In genomic region chr2:100852999-100853908, GRCh38 we compare ENCODE assay signal across 18 cellular contexts. TPM values are rescaled to one million over a fixed set of nuclear protein-coding genes. Genes with fewer than 3 reads are reported as not detected.
A peak's percentile ranks its signal among the peaks of the same experiment; 100 is the strongest.
DNase-seq lines count a peak whose midpoint lies in the region; ATAC-seq, FAIRE-seq and TF ChIP-seq lines count a peak whose summit lies in the region.
"Had no signal": no experiment of that assay in that cellular context is flagged by ENCODE, and none has a peak within 500 bp of the region (broad histone marks: within the 10 kb centered on the region; RNA-seq: fewer than 3 reads in every experiment).

No MANE protein-coding gene starts in this region.

- H2AFZ ChIP-seq in K562 (ENCODE audit: low read depth, low read length) = no peak overlapping the region

- peak; percentile 25 for DNase-seq in activated naive CD4-positive, alpha-beta T cell treated with anti-CD3 and anti-CD28 coated beads for 36 hours
- DNase-seq in activated naive CD4-positive, alpha-beta T cell (lab: John Stamatoyannopoulos, UW) = no peak
- DNase-seq in NB4 (ENCODE audit: low read depth) = peak; percentile 66
- DNase-seq in K562 (ENCODE audit: extremely low read depth in 1 of 4, low spot score in 3 of 4) = no peak
- no peak for DNase-seq in nephron progenitor cell
- no peak for DNase-seq in T-helper 2 cell treated with Interferon-gamma antibody and Interleukin-4, amounts not matched to agents 5 μg/mL and 100 μg/mL, for 36 hours (ENCODE audit: low spot score)
- DNase-seq: activated gamma-delta T cell; brain microvascular endothelial cell; natural killer cell; NCI-H2171; stimulated activated CD4-positive, alpha-beta T cell treated with anti-CD3 and anti-CD28 coated beads, Interleukin-2, amount 100 ng/mL, for 48 hours; T-helper 9 cell had no signal

- TF ChIP-seq EP300 in K562 (IDR thresholded peaks at IDR 0.05; ENCODE audit: low read length) = no peak

- no peak overlapping the region for H3K4me3 Mint-ChIP-seq in activated naive CD4-positive, alpha-beta T cell treated with anti-CD3 and anti-CD28 coated beads for 36 hours
- H3K4me3 Mint-ChIP-seq in nephron progenitor cell = no peak overlapping the region
- no peak overlapping the region for H3K4me3 Mint-ChIP-seq in T-helper 2 cell treated with Interferon-gamma antibody and Interleukin-4, amounts not matched to agents 5 μg/mL and 100 μg/mL, for 36 hours
- H3K4me3 Mint-ChIP-seq: natural killer cell had no signal

- ATAC-seq in K562 (no peak; the same call in 2 of the 3 replicates), GM18498 (IDR thresholded peaks at IDR 0.05; ENCODE audit: unreplicated experiment) (no peak), HG03280 (IDR thresholded peaks at IDR 0.05; ENCODE audit: unreplicated experiment) (no peak)
- ATAC-seq: natural killer cell had no signal

- H3K9me1 ChIP-seq in K562 (ENCODE audit: control insufficient read depth, insufficient read depth, low read length) = no peaks in the 10 kb centered on the region

- WGBS in K562 (ENCODE audit: insufficient coverage, low coverage, missing lambda C conversion rate) = 7% methylated on average over 14 of the region's 14 CpGs

- intact Hi-C loops in activated naive CD4-positive, alpha-beta T cell treated with anti-CD3 and anti-CD28 coated beads for 36 hours (cut with micrococcal nuclease) = loop anchor here (1.0 kb wide), 1 partner anchor 132 kb away; no protein-coding TSS in a partner anchor
- intact Hi-C loops in K562 (cut with micrococcal nuclease) = no loop called here

- no peak for TF ChIP-seq CTCF in NB4 (IDR thresholded peaks at IDR 0.05; ENCODE audit: low read depth, low read length)
- TF ChIP-seq CTCF in K562 (IDR thresholded peaks at IDR 0.05 in 2 of 3, conservative IDR thresholded peaks at IDR 0.05 in 1 of 3; ENCODE audit: insufficient read depth in 2 of 3, low read depth in 1 of 3, low read length in 3 of 3) = no peak
- no peak for TF ChIP-seq CTCF in nephron progenitor cell (IDR thresholded peaks at IDR 0.05)

- FAIRE-seq in K562 (lab: Jason Lieb, UNC) = no peak
- FAIRE-seq: D721Med, urothelium cell line had no signal

- H3K27me3 Mint-ChIP-seq in activated naive CD4-positive, alpha-beta T cell treated with anti-CD3 and anti-CD28 coated beads for 36 hours (ENCODE audit: low read depth) = no peaks in the 10 kb centered on the region
- peaks cover 9% of the 10 kb centered on the region for H3K27me3 Mint-ChIP-seq in nephron progenitor cell (ENCODE audit: low read depth, poor library complexity)
- H3K27me3 Mint-ChIP-seq in T-helper 2 cell treated with Interferon-gamma antibody and Interleukin-4, amounts not matched to agents 5 μg/mL and 100 μg/mL, for 36 hours (ENCODE audit: low read depth) = peaks cover 2% of the 10 kb centered on the region

- H3K9me3 Mint-ChIP-seq in activated naive CD4-positive, alpha-beta T cell treated with anti-CD3 and anti-CD28 coated beads for 36 hours = no peaks in the 10 kb centered on the region
- H3K9me3 Mint-ChIP-seq in nephron progenitor cell = no peaks in the 10 kb centered on the region
- H3K9me3 Mint-ChIP-seq in T-helper 2 cell treated with Interferon-gamma antibody and Interleukin-4, amounts not matched to agents 5 μg/mL and 100 μg/mL, for 36 hours = no peaks in the 10 kb centered on the region
- H3K9me3 Mint-ChIP-seq: natural killer cell had no signal

- POLR2A ChIA-PET in K562 (lab: Yijun Ruan, JAX) = no interaction called here

- in situ Hi-C loops in K562 (cut with MboI) = no loop called here

- H3K4me1 ChIP-seq in K562 (replicated peaks in 1 of 2; ENCODE audit: control insufficient read depth in 2 of 2, insufficient read depth in 2 of 2, low read length in 2 of 2) = no peaks in the 10 kb centered on the region
- H3K4me1 ChIP-seq: left lung had no signal

- H3K79me2 ChIP-seq in K562 (ENCODE audit: control insufficient read depth, insufficient read depth, low read length) = no peaks in the 10 kb centered on the region

- no peaks in the 10 kb centered on the region for H3K36me3 ChIP-seq in K562 (ENCODE audit: control insufficient read depth, insufficient read depth, low read length)
- H3K36me3 ChIP-seq: brain microvascular endothelial cell, left lung, right atrium auricular region had no signal

- H3K36me3 Mint-ChIP-seq in activated naive CD4-positive, alpha-beta T cell treated with anti-CD3 and anti-CD28 coated beads for 36 hours (ENCODE audit: low read depth) = no peaks in the 10 kb centered on the region
- H3K36me3 Mint-ChIP-seq in nephron progenitor cell (ENCODE audit: low read depth) = no peaks in the 10 kb centered on the region
- H3K36me3 Mint-ChIP-seq in T-helper 2 cell treated with Interferon-gamma antibody and Interleukin-4, amounts not matched to agents 5 μg/mL and 100 μg/mL, for 36 hours (ENCODE audit: low read depth) = no peaks in the 10 kb centered on the region
- H3K36me3 Mint-ChIP-seq: natural killer cell had no signal

- peaks cover 15 to 47% of the 10 kb centered on the region in 2 experiments for H3K27me3 ChIP-seq in K562 (ENCODE audit: control insufficient read depth in 2 of 2, insufficient read depth in 2 of 2, low read length in 2 of 2)
- H3K27me3 ChIP-seq: brain microvascular endothelial cell, left lung, right atrium auricular region had no signal

- H3K4me3 ChIP-seq in NB4 (ENCODE audit: low read depth, low read length) = no peak overlapping the region
- no peak overlapping the region for H3K4me3 ChIP-seq in K562
- H3K4me3 ChIP-seq: left lung, right atrium auricular region had no signal

- no peaks in the 10 kb centered on the region for H3K9me3 ChIP-seq in K562 (replicated peaks; ENCODE audit: control insufficient read depth, insufficient read depth, low read depth, low read length)
- H3K9me3 ChIP-seq: left lung, right atrium auricular region had no signal

- no TSS peak for BruUV-seq in K562 (replicated peaks; lab: Mats Ljungman, UMichigan)

- H4K20me1 ChIP-seq in K562 (replicated peaks; ENCODE audit: control insufficient read depth, insufficient read depth, low read length) = no peaks in the 10 kb centered on the region

- CTCF ChIA-PET in activated naive CD4-positive, alpha-beta T cell treated with anti-CD3 and anti-CD28 coated beads for 36 hours (lab: Charles Lee) = no interaction called here
- CTCF ChIA-PET in K562 (lab: Yijun Ruan, JAX; ENCODE audit: low intra/inter-chr PET ratio) = interaction anchor here (1.2 kb wide), 1 partner anchor 131 kb away, joined by 3 read pairs; no protein-coding TSS in a partner anchor

- TF ChIP-seq POLR2A in NB4 (IDR thresholded peaks at IDR 0.05; ENCODE audit: extremely low read depth, insufficient read length) (no peak), K562 (conservative IDR thresholded peaks at IDR 0.05) (no peak)

- no peak overlapping the region for H3K27ac ChIP-seq in K562 (ENCODE audit: extremely low read depth, low read depth, low read length)
- H3K27ac ChIP-seq: brain microvascular endothelial cell, left lung, right atrium auricular region had no signal

- no peak overlapping the region for H3K9ac ChIP-seq in K562 (ENCODE audit: insufficient read depth in 1 of 2, low read depth in 2 of 2, low read length in 2 of 2)

- H3K4me1 Mint-ChIP-seq in activated naive CD4-positive, alpha-beta T cell treated with anti-CD3 and anti-CD28 coated beads for 36 hours (ENCODE audit: low read depth) = no peaks in the 10 kb centered on the region
- H3K4me1 Mint-ChIP-seq in nephron progenitor cell = peaks cover 20% of the 10 kb centered on the region
- H3K4me1 Mint-ChIP-seq in T-helper 2 cell treated with Interferon-gamma antibody and Interleukin-4, amounts not matched to agents 5 μg/mL and 100 μg/mL, for 36 hours (ENCODE audit: low read depth) = no peaks in the 10 kb centered on the region
- H3K4me1 Mint-ChIP-seq: natural killer cell had no signal

- no peak overlapping the region for H3K4me2 ChIP-seq in K562 (ENCODE audit: insufficient read depth, low read length)

- no peak for TF ChIP-seq RAD21 in K562 (CRISPR knock-in tag; conservative IDR thresholded peaks at IDR 0.05 in 1 of 2, IDR thresholded peaks at IDR 0.05 in 1 of 2)

- H3K27ac Mint-ChIP-seq in activated naive CD4-positive, alpha-beta T cell treated with anti-CD3 and anti-CD28 coated beads for 36 hours = no peak overlapping the region
- peak overlapping the region; percentile 14 for H3K27ac Mint-ChIP-seq in nephron progenitor cell
- H3K27ac Mint-ChIP-seq in T-helper 2 cell treated with Interferon-gamma antibody and Interleukin-4, amounts not matched to agents 5 μg/mL and 100 μg/mL, for 36 hours = no peak overlapping the region
- H3K27ac Mint-ChIP-seq: natural killer cell had no signal

TF ChIP-seq in K562, 482 proteins besides CTCF, POLR2A, EP300 and RAD21:
- no peak for TF ChIP-seq U2AF1 (optimal IDR thresholded peaks at IDR 0.05; ENCODE audit: low read depth, low read length)
- 0 out of 2 replicates have a peak, but pooled peaks have one; percentile 8 for TF ChIP-seq CEBPB (tag; IDR thresholded peaks at IDR 0.05)
- no peak for TF ChIP-seq ZNF445 (CRISPR knock-in tag; IDR thresholded peaks at IDR 0.05; ENCODE audit: low read depth)
- no peak for TF ChIP-seq IRF2 (CRISPR knock-in tag; IDR thresholded peaks at IDR 0.05)
- no peak for TF ChIP-seq ZNF146 (CRISPR knock-in tag; IDR thresholded peaks at IDR 0.05; ENCODE audit: unreplicated experiment)
- no peak for TF ChIP-seq ZNF140 (CRISPR knock-in tag; IDR thresholded peaks at IDR 0.05)

RNA-seq across cellular contexts. Expression of gene NPAS2, which starts 33.3 kb away (rescaled TPM):
- total RNA-seq in activated naive CD4-positive, alpha-beta T cell treated with anti-CD3 and anti-CD28 coated beads for 36 hours = 1 to 10 TPM; 5.8 to 5.9 TPM
- 0.58 TPM in 1 of 2 replicates, not detected in the other for total RNA-seq in K562 (2011; cell fraction: chromatin; rRNA removed; ENCODE audit: low replicate concordance)
- total RNA-seq in K562 (2011; cell fraction: nucleolus; rRNA removed) = not detected in 2 replicates
- total RNA-seq in K562 (2011; cell fraction: nucleoplasm; rRNA removed) = not detected in 2 replicates
- total RNA-seq in K562 (2014; rRNA removed) = not detected in 2 replicates
- total RNA-seq in K562 (2014; rRNA removed; fragmentation: Illumina TruSeq; extraction: Trizol) = not detected in 2 replicates
- total RNA-seq in K562 (2015; rRNA removed; fragmentation: Illumina TruSeq; extraction: Trizol) = not detected in 2 replicates
- 0.29 TPM in 1 of 2 replicates, not detected in the other for total RNA-seq in K562 (2021)
- 0.06 TPM in 1 of 2 replicates, not detected in the other for polyA plus RNA-seq in K562 (2011; rRNA removed)
- polyA plus RNA-seq in K562 (2011; cell fraction: cytosol; rRNA removed) = 0.04 and 0.15 TPM in 2 replicates
- 0.16 TPM in 1 of 2 replicates, not detected in the other for polyA plus RNA-seq in K562 (2011; cell fraction: nucleus; rRNA removed)
- polyA plus RNA-seq in K562 (2012) = 0.08 and 1.1 TPM in 2 replicates
- 0.07 TPM in 1 of 2 replicates, not detected in the other for polyA plus RNA-seq in K562 (2014; fragmentation: Illumina TruSeq; extraction: Trizol)
- under 1 TPM in 1 of 2 experiments, not detected in 1; 0.06 TPM for polyA plus RNA-seq in K562 (2014; fragmentation: Nextera tagmentation; extraction: Ambion mirVana)
- not detected in 2 replicates for polyA plus RNA-seq in K562 (2014; rRNA removed)
- not detected in 2 replicates for polyA minus RNA-seq in K562 (2011; rRNA and poly(A)+ RNA removed)
- polyA minus RNA-seq in K562 (2011; cell fraction: cytosol; rRNA and poly(A)+ RNA removed) = not detected in 2 replicates
- not detected in 2 replicates for polyA minus RNA-seq in K562 (2011; cell fraction: nucleus; rRNA and poly(A)+ RNA removed)
- total RNA-seq: natural killer cell had no signal

Comparison
In these comparisons a context has a peak if more than half of its experiments do, and no peak if none do; other contexts are left out.
1. DNase-seq: peak in activated naive CD4-positive, alpha-beta T cell treated with anti-CD3 and anti-CD28 coated beads for 36 hours (single experiment) and NB4 (single experiment); none in activated naive CD4-positive, alpha-beta T cell (0 of 4), K562 (0 of 4), nephron progenitor cell (single experiment) and T-helper 2 cell treated with Interferon-gamma antibody and Interleukin-4, amounts not matched to agents 5 μg/mL and 100 μg/mL, for 36 hours (single experiment).
2. RNA of gene NPAS2, which starts 33.3 kb away (total RNA-seq): 5.8 to 5.9 TPM in activated naive CD4-positive, alpha-beta T cell treated with anti-CD3 and anti-CD28 coated beads for 36 hours; 0.29 to 0.58 TPM in K562; every median in the first group is over 4 times any median in the second.